1 cellular context compared by ENCODE assay signal in genomic region chr11:122037911-122038310, GRCh38.
TF ChIP-seq lines count a peak whose summit lies in the region.

No MANE protein-coding gene starts in this region.

TF ChIP-seq in IMR-90, 13 proteins besides CTCF, POLR2A, EP300 and RAD21 (continued from another document):
- TF ChIP-seq BHLHE40 (IDR thresholded peaks at IDR 0.05; ENCODE audit: low read depth, low read length), result no peak
- no peak for TF ChIP-seq SMC3 (IDR thresholded peaks at IDR 0.05; ENCODE audit: low read depth, low read length)
- TF ChIP-seq CEBPB (IDR thresholded peaks at IDR 0.05; ENCODE audit: low read depth, low read length), result no peak
- TF ChIP-seq FOS (IDR thresholded peaks at IDR 0.05; ENCODE audit: low read depth, low read length), result no peak
- TF ChIP-seq MXI1 (IDR thresholded peaks at IDR 0.05; ENCODE audit: borderline replicate concordance, low read depth, low read length), result no peak
